In the genomic region with DNA sequence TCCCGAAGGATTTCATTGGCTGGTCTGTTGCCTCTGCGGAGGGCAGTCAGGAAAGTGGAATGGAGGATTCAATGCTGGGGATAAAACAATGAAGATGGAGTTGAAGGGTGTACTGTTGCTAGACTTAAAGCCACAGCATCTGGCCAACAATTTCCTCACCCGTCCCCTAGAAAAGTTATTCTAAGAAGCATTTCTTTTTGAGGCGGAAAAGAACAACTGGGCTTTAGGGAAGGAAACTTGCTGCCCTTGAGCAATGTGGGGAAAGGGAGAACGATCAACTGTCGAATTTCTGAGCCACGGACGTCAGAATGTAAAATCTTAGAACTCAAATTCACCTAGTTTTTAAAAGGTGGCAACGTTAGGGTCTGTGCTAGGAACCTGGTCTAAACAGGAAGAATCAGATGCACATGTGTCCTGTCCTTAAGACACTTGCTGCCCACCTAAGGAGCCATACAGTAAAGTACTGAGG, we compare ENCODE assay signal across 7 cellular contexts. TPM values are rescaled to one million over a fixed set of nuclear protein-coding genes. Genes with fewer than 3 reads are reported as not detected.
DNase-seq lines count a peak whose midpoint lies in the region; ATAC-seq, FAIRE-seq and TF ChIP-seq lines count a peak whose summit lies in the region.

No MANE protein-coding gene starts in this region.

- ATAC-seq in GM18502 (IDR thresholded peaks at IDR 0.05; ENCODE audit: poor library complexity, unreplicated experiment) (no peak), HG03521 (IDR thresholded peaks at IDR 0.05; ENCODE audit: unreplicated experiment) (no peak)

- peak overlapping the region; percentile 51 for H3K9ac ChIP-seq in neural progenitor cell

- H3K27me3 Mint-ChIP-seq in neural progenitor cell (ENCODE audit: insufficient read depth, low read depth), result peaks cover 16% of the 10 kb centered on the region

- no peak for TF ChIP-seq CTCF in neural progenitor cell (IDR thresholded peaks at IDR 0.05)

- peaks cover 16% of the 10 kb centered on the region for H3K36me3 Mint-ChIP-seq in neural progenitor cell

- H3K36me3 ChIP-seq in MG63, result no peaks in the 10 kb centered on the region; the same call in 1 of the 2 replicates
- H3K36me3 ChIP-seq in effector memory CD4-positive, alpha-beta T cell (ENCODE audit: control insufficient read depth, insufficient read depth, low read length), result peaks cover 4% of the 10 kb centered on the region
- H3K36me3 ChIP-seq in neural progenitor cell, result peaks cover 10% of the 10 kb centered on the region

- H3K27ac Mint-ChIP-seq in neural progenitor cell, result peak overlapping the region; percentile 100

- peak overlapping the region; percentile 98 for H3K27ac ChIP-seq in effector memory CD4-positive, alpha-beta T cell (ENCODE audit: insufficient read depth, low read length, poor library complexity, severe bottlenecking)
- H3K27ac ChIP-seq in neural progenitor cell, result peak overlapping the region; percentile 99

- H3F3A ChIP-seq in neural progenitor cell (ENCODE audit: low read depth), result peaks cover 32% of the 10 kb centered on the region

- H2AFZ ChIP-seq in neural progenitor cell (replicated peaks), result peak overlapping the region; percentile 28

- peak overlapping the region; percentile 95 for H3K4me3 Mint-ChIP-seq in neural progenitor cell

- H3K9me3 Mint-ChIP-seq in neural progenitor cell, result peaks cover 17% of the 10 kb centered on the region

- H3K9me3 ChIP-seq in MG63, result no peaks in the 10 kb centered on the region
- no peaks in the 10 kb centered on the region for H3K9me3 ChIP-seq in effector memory CD4-positive, alpha-beta T cell (ENCODE audit: control insufficient read depth, low read length)
- no peaks in the 10 kb centered on the region for H3K9me3 ChIP-seq in neural progenitor cell (ENCODE audit: low read depth)

- peak; percentile 85 for FAIRE-seq in GM18507 (lab: Jason Lieb, UNC)

- no peaks in the 10 kb centered on the region for H4K20me1 ChIP-seq in neural progenitor cell (ENCODE audit: low read depth)

- H3K79me2 ChIP-seq in neural progenitor cell (ENCODE audit: low read depth), result peaks cover 36% of the 10 kb centered on the region

- DNase-seq in GM18507 (ENCODE audit: extremely low spot score, insufficient read length, low read depth), result no peak
- DNase-seq in MG63, result no peak
- DNase-seq in effector memory CD4-positive, alpha-beta T cell, result no peak
- DNase-seq in neural progenitor cell (ENCODE audit: low spot score), result no peak
- no peak for DNase-seq in NCI-H146 (lab: John Stamatoyannopoulos, UW)

- H3K4me3 ChIP-seq in MG63 (peak overlapping the region; percentile 78), neural progenitor cell (peak overlapping the region; percentile 78)
- H3K4me3 ChIP-seq in effector memory CD4-positive, alpha-beta T cell (ENCODE audit: insufficient read depth, low read depth, low read length, poor library complexity, severe bottlenecking), result peak overlapping the region; percentile 95

- H3K4me2 ChIP-seq in neural progenitor cell, result peak overlapping the region; percentile 86

- H3K27me3 ChIP-seq in MG63, result no peaks in the 10 kb centered on the region
- H3K27me3 ChIP-seq in effector memory CD4-positive, alpha-beta T cell (replicated peaks; ENCODE audit: control insufficient read depth, insufficient read depth, low read length, poor library complexity, severe bottlenecking), result no peaks in the 10 kb centered on the region
- H3K27me3 ChIP-seq in neural progenitor cell, result no peaks in the 10 kb centered on the region

- peaks cover 18% of the 10 kb centered on the region for H3K4me1 Mint-ChIP-seq in neural progenitor cell

- H3K4me1 ChIP-seq in effector memory CD4-positive, alpha-beta T cell (ENCODE audit: control insufficient read depth, insufficient read depth, low read length, poor library complexity, severe bottlenecking), result peaks cover 6% of the 10 kb centered on the region
- peaks cover 3% of the 10 kb centered on the region for H3K4me1 ChIP-seq in neural progenitor cell

RNA-seq across cellular contexts. Expression of a gene that starts 0.7 kb away (rescaled TPM):
- 0.25 and 17.0 TPM in 2 replicates for total RNA-seq in MG63 (2014; rRNA removed; shearing (Covaris generic); ENCODE audit: low replicate concordance)
- 8.1 and 16.9 TPM in 2 replicates for total RNA-seq in neural progenitor cell (ENCODE audit: low replicate concordance)

RNA-seq across cellular contexts. Expression of a gene that starts 17.9 kb away (rescaled TPM):
- total RNA-seq in MG63 (2014; rRNA removed; shearing (Covaris generic); ENCODE audit: low replicate concordance), result 37.8 and 53.0 TPM in 2 replicates
- total RNA-seq in neural progenitor cell (ENCODE audit: low replicate concordance), result 77.5 and 111 TPM in 2 replicates
